Comparison of ENCODE assay signal across 1 cellular context in genomic region chrX:129123795-129124194, GRCh38.
A peak's percentile ranks its signal among the peaks of the same experiment; 100 is the strongest.
TF ChIP-seq lines count a peak whose summit lies in the region.

No MANE protein-coding gene starts in this region.

TF ChIP-seq in HepG2, 621 proteins besides CTCF, POLR2A, EP300 and RAD21 (continued from another document and continues in another):
- TF ChIP-seq FOXP4 (CRISPR knock-in tag; IDR thresholded peaks at IDR 0.05) (peak; percentile 46; the same call in 1 of the 2 replicates), ELF3 (CRISPR knock-in tag; IDR thresholded peaks at IDR 0.05) (0 out of 2 replicates have a peak, but pooled peaks have one; percentile 22), PLSCR1 (CRISPR knock-in tag; IDR thresholded peaks at IDR 0.05; ENCODE audit: borderline replicate concordance) (no peak), MYPOP (CRISPR knock-in tag; IDR thresholded peaks at IDR 0.05) (no peak), ZFP91 (CRISPR knock-in tag; IDR thresholded peaks at IDR 0.05; ENCODE audit: borderline replicate concordance) (no peak), AHDC1 (CRISPR knock-in tag; IDR thresholded peaks at IDR 0.05; ENCODE audit: borderline replicate concordance) (peak; percentile 46; the same call in 1 of the 2 replicates), ZNF556 (CRISPR knock-in tag; IDR thresholded peaks at IDR 0.05; ENCODE audit: borderline replicate concordance) (no peak), SOX6 (IDR thresholded peaks at IDR 0.05) (no peak), SOX6 (CRISPR knock-in tag; IDR thresholded peaks at IDR 0.05) (peak; percentile 66), PPARG (CRISPR knock-in tag; conservative IDR thresholded peaks at IDR 0.05) (peak; percentile 68), THAP9 (CRISPR knock-in tag; IDR thresholded peaks at IDR 0.05; ENCODE audit: borderline replicate concordance) (no peak), ZBTB8A (CRISPR knock-in tag; IDR thresholded peaks at IDR 0.05; ENCODE audit: borderline replicate concordance, low read depth) (no peak), ARID3A (IDR thresholded peaks at IDR 0.05; ENCODE audit: low read depth, low read length) (0 out of 2 replicates have a peak, but pooled peaks have one; percentile 12), CREB1 (IDR thresholded peaks at IDR 0.05) (no peak), CREB1 (CRISPR knock-in tag; IDR thresholded peaks at IDR 0.05) (peak; percentile 24; the same call in 1 of the 2 replicates), RELA (CRISPR knock-in tag; IDR thresholded peaks at IDR 0.05) (no peak), SOX5 (CRISPR knock-in tag; IDR thresholded peaks at IDR 0.05; ENCODE audit: borderline replicate concordance) (peak; percentile 58; the same call in 1 of the 2 replicates), TCF7L2 (IDR thresholded peaks at IDR 0.05; ENCODE audit: low read depth, low read length) (no peak), ZNF800 (CRISPR knock-in tag; IDR thresholded peaks at IDR 0.05) (no peak), NBN (conservative IDR thresholded peaks at IDR 0.05) (no peak), ZBTB3 (CRISPR knock-in tag; IDR thresholded peaks at IDR 0.05; ENCODE audit: borderline replicate concordance, low read depth) (no peak), DRAP1 (CRISPR knock-in tag; IDR thresholded peaks at IDR 0.05) (peak; percentile 62; the same call in 1 of the 2 replicates), CENPX (CRISPR knock-in tag; IDR thresholded peaks at IDR 0.05) (no peak), REPIN1 (CRISPR knock-in tag; IDR thresholded peaks at IDR 0.05; ENCODE audit: borderline replicate concordance, low read depth) (no peak), GATAD2A (CRISPR knock-in tag; IDR thresholded peaks at IDR 0.05) (peak; percentile 79), TBX2 (CRISPR knock-in tag; IDR thresholded peaks at IDR 0.05; ENCODE audit: borderline replicate concordance) (no peak), ZNF580 (CRISPR knock-in tag; IDR thresholded peaks at IDR 0.05; ENCODE audit: borderline replicate concordance, low read depth) (no peak), SIN3A (IDR thresholded peaks at IDR 0.05; ENCODE audit: borderline replicate concordance, low read depth, low read length) (no peak), ZFX (CRISPR knock-in tag; IDR thresholded peaks at IDR 0.05; ENCODE audit: low read depth) (no peak), TEAD3 (CRISPR knock-in tag; optimal IDR thresholded peaks at IDR 0.05; ENCODE audit: borderline replicate concordance) (peak; percentile 16), JDP2 (CRISPR knock-in tag; IDR thresholded peaks at IDR 0.05; ENCODE audit: borderline replicate concordance) (no peak), ZMYM4 (CRISPR knock-in tag; IDR thresholded peaks at IDR 0.05) (no peak), SIX1 (CRISPR knock-in tag; IDR thresholded peaks at IDR 0.05; ENCODE audit: borderline replicate concordance) (peak; percentile 81), HMG20A (CRISPR knock-in tag; IDR thresholded peaks at IDR 0.05; ENCODE audit: borderline replicate concordance) (peak; percentile 47; the same call in 1 of the 2 replicates), RBFOX2 (IDR thresholded peaks at IDR 0.05; ENCODE audit: low read depth, low read length) (peak; percentile 48; the same call in 1 of the 2 replicates), NR2C2 (CRISPR knock-in tag; IDR thresholded peaks at IDR 0.05; ENCODE audit: borderline replicate concordance) (0 out of 2 replicates have a peak, but pooled peaks have one; percentile 17), ZNF34 (CRISPR knock-in tag; IDR thresholded peaks at IDR 0.05; ENCODE audit: borderline replicate concordance) (no peak), ZNF292 (CRISPR knock-in tag; IDR thresholded peaks at IDR 0.05; ENCODE audit: borderline replicate concordance, low read depth) (no peak), BRF2 (CRISPR knock-in tag; IDR thresholded peaks at IDR 0.05) (no peak)
- TF ChIP-seq, protein P1, sequence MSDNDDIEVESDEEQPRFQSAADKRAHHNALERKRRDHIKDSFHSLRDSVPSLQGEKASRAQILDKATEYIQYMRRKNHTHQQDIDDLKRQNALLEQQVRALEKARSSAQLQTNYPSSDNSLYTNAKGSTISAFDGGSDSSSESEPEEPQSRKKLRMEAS (IDR thresholded peaks at IDR 0.05): peak; percentile 23; the same call in 1 of the 2 replicates
